13 cellular contexts compared by ENCODE assay signal in the genomic region with DNA sequence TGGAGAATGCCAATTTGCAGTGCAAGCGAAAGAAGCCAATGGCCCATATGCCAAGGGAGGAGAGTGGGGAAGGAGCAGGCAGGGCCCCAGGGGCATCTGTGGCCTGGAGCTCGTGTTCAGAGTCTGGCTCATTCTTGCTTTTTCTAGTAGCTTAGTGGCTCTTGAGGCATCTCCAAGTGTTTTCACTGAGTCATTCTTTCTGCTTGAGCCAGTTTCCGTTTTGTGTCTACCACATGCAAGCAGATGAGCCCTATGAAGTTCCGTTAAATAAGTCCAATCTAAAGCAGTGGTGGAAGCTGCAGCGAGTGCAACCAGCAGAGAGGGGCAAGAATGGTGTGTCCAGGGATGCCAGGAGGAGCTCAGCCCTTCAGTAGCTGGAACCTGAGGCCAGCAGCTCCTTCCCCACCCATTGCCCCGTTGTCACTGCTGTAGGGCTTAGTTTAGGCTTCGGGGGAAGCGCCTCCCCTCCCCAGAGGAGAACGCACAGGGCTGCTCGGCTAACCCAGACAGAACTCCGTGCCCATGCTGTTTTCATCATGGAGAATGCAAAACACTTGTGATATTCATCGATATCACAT. TPM values are rescaled to one million over a fixed set of nuclear protein-coding genes. Genes with fewer than 3 reads are reported as not detected.
DNase-seq lines count a peak whose midpoint lies in the region; ATAC-seq, FAIRE-seq and TF ChIP-seq lines count a peak whose summit lies in the region.
"Had no signal": no experiment of that assay in that cellular context is flagged by ENCODE, and none has a peak within 500 bp of the region (broad histone marks: within the 10 kb centered on the region; RNA-seq: fewer than 3 reads in every experiment).

No MANE protein-coding gene starts in this region.

- no peak overlapping the region for H3K27ac Mint-ChIP-seq in astrocyte (ENCODE audit: unreplicated experiment)
- H3K27ac Mint-ChIP-seq in nephron progenitor cell: no peak overlapping the region
- H3K27ac Mint-ChIP-seq: type B pancreatic cell had no signal

- H3K4me1 ChIP-seq in astrocyte (ENCODE audit: insufficient read depth, low read length): peaks cover 23% of the 10 kb centered on the region

- H3K36me3 Mint-ChIP-seq in astrocyte (ENCODE audit: low read depth, unreplicated experiment): no peaks in the 10 kb centered on the region
- H3K36me3 Mint-ChIP-seq in nephron progenitor cell (ENCODE audit: low read depth): no peaks in the 10 kb centered on the region
- H3K36me3 Mint-ChIP-seq: type B pancreatic cell had no signal

- H3K27ac ChIP-seq in astrocyte (ENCODE audit: low read depth, low read length): peak overlapping the region; percentile 42

- no peaks in the 10 kb centered on the region for H4K20me1 ChIP-seq in astrocyte (ENCODE audit: insufficient read depth, low read length)

- H3K4me3 Mint-ChIP-seq in astrocyte (ENCODE audit: unreplicated experiment) (no peak overlapping the region), nephron progenitor cell (no peak overlapping the region)
- H3K4me3 Mint-ChIP-seq: type B pancreatic cell had no signal

- H2AFZ ChIP-seq in astrocyte (ENCODE audit: low read depth, low read length): no peak overlapping the region

- no peak for ATAC-seq in HG03342 (IDR thresholded peaks at IDR 0.05; ENCODE audit: unreplicated experiment)

- H3K9me3 Mint-ChIP-seq in astrocyte (ENCODE audit: unreplicated experiment) (peaks cover 2% of the 10 kb centered on the region), nephron progenitor cell (no peaks in the 10 kb centered on the region)
- H3K9me3 Mint-ChIP-seq: type B pancreatic cell had no signal

- no peaks in the 10 kb centered on the region for H3K9me3 ChIP-seq in astrocyte (ENCODE audit: insufficient read depth, low read depth, low read length)

- H3K4me1 Mint-ChIP-seq in astrocyte (ENCODE audit: low read depth, unreplicated experiment): peaks cover 15% of the 10 kb centered on the region
- peaks cover 6% of the 10 kb centered on the region for H3K4me1 Mint-ChIP-seq in nephron progenitor cell

- H3K36me3 ChIP-seq in BJ (ENCODE audit: control insufficient read depth, insufficient read depth, low read length) (no peaks in the 10 kb centered on the region), astrocyte (ENCODE audit: insufficient read depth, low read length) (no peaks in the 10 kb centered on the region)

- no peak overlapping the region for H3K9ac ChIP-seq in astrocyte (ENCODE audit: low read length)

- H3K79me2 ChIP-seq in astrocyte (ENCODE audit: insufficient read depth, low read length): no peaks in the 10 kb centered on the region

- DNase-seq in BJ (ENCODE audit: low read depth) (peak; percentile 83), HFF-Myc (ENCODE audit: extremely low read depth, low read depth) (peak; percentile 72), astrocyte (ENCODE audit: low read depth) (peak; percentile 88), medulla oblongata (ENCODE audit: extremely low spot score) (peak; percentile 59), NCI-H2081 treated with DMSO at 0.1 percent for 48 hours (lab: John Stamatoyannopoulos, UW) (no peak), HEK293T (ENCODE audit: extremely low spot score) (no peak), nephron progenitor cell (no peak)
- DNase-seq: activated CD4-positive, alpha-beta T cell treated with anti-CD3 and anti-CD28 coated beads for 4 hours; SHP77 treated with DMSO at 0.1 percent for 48 hours had no signal

- POLR2A ChIA-PET in BJ (lab: Charles Lee): interaction anchor here (0.7 kb wide), 1 partner anchor 71 kb away, joined by 3 read pairs; no protein-coding TSS in a partner anchor
- POLR2A ChIA-PET in HEK293T (lab: Yijun Ruan, JAX): no interaction called here

- CTCF ChIA-PET in BJ (lab: Yijun Ruan, JAX) (interaction anchor here (1.0 to 2.0 kb wide), 2 partner anchors 52 to 88 kb away, joined by 3 to 8 read pairs; no protein-coding TSS in a partner anchor), HEK293T (lab: Yijun Ruan, JAX) (no interaction called here)

- TF ChIP-seq CTCF in BJ (IDR thresholded peaks at IDR 0.05; ENCODE audit: insufficient read depth, low read depth, low read length): no peak
- no peak for TF ChIP-seq CTCF in HFF-Myc (IDR thresholded peaks at IDR 0.05; ENCODE audit: low read depth, low read length, missing control alignments)
- no peak for TF ChIP-seq CTCF in astrocyte (IDR thresholded peaks at IDR 0.05; ENCODE audit: insufficient read depth, low read depth, low read length)
- TF ChIP-seq CTCF in nephron progenitor cell (IDR thresholded peaks at IDR 0.05): no peak

- peak overlapping the region; percentile 48 for H3K4me2 ChIP-seq in astrocyte (ENCODE audit: low read length)

- peaks cover 8% of the 10 kb centered on the region for H3K27me3 Mint-ChIP-seq in astrocyte (ENCODE audit: low read depth, unreplicated experiment)
- H3K27me3 Mint-ChIP-seq in nephron progenitor cell (ENCODE audit: low read depth, poor library complexity): peaks cover 16% of the 10 kb centered on the region

- no peak overlapping the region for H3K4me3 ChIP-seq in BJ (ENCODE audit: low read depth, low read length)
- no peak overlapping the region for H3K4me3 ChIP-seq in HFF-Myc (replicated peaks; ENCODE audit: low read depth, low read length)
- H3K4me3 ChIP-seq in astrocyte (ENCODE audit: insufficient read depth, low read depth, low read length): no peak overlapping the region

- peak; percentile 69 for FAIRE-seq in astrocyte (lab: Jason Lieb, UNC)
- FAIRE-seq: endometrium, islet of Langerhans had no signal

- H3K27me3 ChIP-seq in BJ (ENCODE audit: control insufficient read depth, insufficient read depth, low read length) (no peaks in the 10 kb centered on the region), astrocyte (ENCODE audit: insufficient read depth, low read length) (no peaks in the 10 kb centered on the region)

TF ChIP-seq in HEK293T, 16 proteins besides CTCF, POLR2A, EP300 and RAD21:
- TF ChIP-seq FOXK2 (IDR thresholded peaks at IDR 0.05) (no peak), SP1 (IDR thresholded peaks at IDR 0.05) (no peak), SUZ12 (IDR thresholded peaks at IDR 0.05) (no peak), ARNT (IDR thresholded peaks at IDR 0.05) (no peak), NFRKB (IDR thresholded peaks at IDR 0.05) (no peak), BHLHE40 (IDR thresholded peaks at IDR 0.05; ENCODE audit: borderline replicate concordance) (no peak), TARDBP (IDR thresholded peaks at IDR 0.05) (no peak)
- TF ChIP-seq, protein P1, sequence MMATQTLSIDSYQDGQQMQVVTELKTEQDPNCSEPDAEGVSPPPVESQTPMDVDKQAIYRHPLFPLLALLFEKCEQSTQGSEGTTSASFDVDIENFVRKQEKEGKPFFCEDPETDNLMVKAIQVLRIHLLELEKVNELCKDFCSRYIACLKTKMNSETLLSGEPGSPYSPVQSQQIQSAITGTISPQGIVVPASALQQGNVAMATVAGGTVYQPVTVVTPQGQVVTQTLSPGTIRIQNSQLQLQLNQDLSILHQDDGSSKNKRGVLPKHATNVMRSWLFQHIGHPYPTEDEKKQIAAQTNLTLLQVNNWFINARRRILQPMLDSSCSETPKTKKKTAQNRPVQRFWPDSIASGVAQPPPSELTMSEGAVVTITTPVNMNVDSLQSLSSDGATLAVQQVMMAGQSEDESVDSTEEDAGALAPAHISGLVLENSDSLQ (IDR thresholded peaks at IDR 0.05): no peak

RNA-seq across cellular contexts. Expression of a gene that starts 57.4 kb away (rescaled TPM):
- polyA plus RNA-seq in BJ (2011; rRNA removed): 0.31 and 0.32 TPM in 2 replicates
- polyA minus RNA-seq in BJ (2011; rRNA and poly(A)+ RNA removed): 0.41 and 0.47 TPM in 2 replicates
- 0.07 and 0.14 TPM in 2 replicates for total RNA-seq in astrocyte

Comparison
In these comparisons a context has a peak if more than half of its experiments do, and no peak if none do; other contexts are left out.
1. DNase-seq: peak in BJ (single experiment), HFF-Myc (single experiment), astrocyte (single experiment) and medulla oblongata (single experiment); none in NCI-H2081 treated with DMSO at 0.1 percent for 48 hours (single experiment), HEK293T (single experiment) and nephron progenitor cell (single experiment).